ENCODE assay signal across 30 cellular contexts in the genomic region with DNA sequence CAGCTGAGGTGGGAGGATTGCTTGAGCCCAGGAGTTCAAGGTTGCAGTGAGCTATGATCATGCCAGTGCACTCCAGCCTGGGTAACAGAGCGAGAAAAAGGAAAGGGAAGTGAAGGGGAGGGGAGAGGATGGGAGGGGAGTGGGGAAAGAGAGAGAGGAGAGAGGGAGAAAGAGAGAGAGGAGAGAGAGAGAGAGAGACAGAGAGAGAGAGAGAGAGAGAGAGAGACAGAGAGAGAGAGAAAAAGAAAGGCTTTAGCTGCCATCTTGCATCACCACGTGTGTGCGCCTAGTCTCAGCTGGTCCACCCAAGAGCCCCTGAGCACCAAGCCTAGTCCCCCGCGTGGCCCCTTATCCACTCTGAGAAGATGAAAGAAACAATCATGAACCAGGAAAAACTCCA.
"Had no signal": no experiment of that assay in that cellular context is flagged by ENCODE, and none has a peak within 500 bp of the region (broad histone marks: within the 10 kb centered on the region; RNA-seq: fewer than 3 reads in every experiment).

No MANE protein-coding gene starts in this region.

- H3K27me3 ChIP-seq: adrenal gland, body of pancreas, SJSA1 had no signal

- H3K4me3 Mint-ChIP-seq: activated CD4-positive, alpha-beta T cell treated with anti-CD3 and anti-CD28 coated beads for 36 hours; activated CD4-positive, alpha-beta T cell treated with anti-CD3 and anti-CD28 coated beads, Interleukin-2, amount 10 ng/mL, durations not matched to agents 7 days and 5 days; activated CD8-positive, alpha-beta T cell treated with anti-CD3 and anti-CD28 coated beads, Interleukin-2, amount 10 ng/mL, durations not matched to agents 7 days and 5 days; activated naive CD4-positive, alpha-beta T cell treated with anti-CD3 and anti-CD28 coated beads for 36 hours; activated T-cell treated with anti-CD3 and anti-CD28 coated beads, Interleukin-2, amount 50 U/mL, for 4 hours; activated T-helper 1 cell treated with anti-CD3 and anti-CD28 coated beads, Interleukin-12 subunit alpha, Interleukin-12 subunit beta, Interleukin-2, Interleukin-4 antibody, amounts not matched to agents 30 ng/mL and 10 ng/mL and 1 ng/mL, durations not matched to agents 14 hours and 24 hours and 36 hours; T-helper 1 cell treated with Interleukin-12 subunit alpha and Interleukin-12 subunit beta and Interleukin-4 antibody, amounts not matched to agents 30 μg/mL and 1 μg/mL, for 36 hours; T-helper 2 cell treated with Interferon-gamma antibody and Interleukin-4, amounts not matched to agents 5 μg/mL and 100 μg/mL, for 36 hours had no signal

- H3K9ac ChIP-seq: SK-N-SH had no signal

- ATAC-seq: activated CD4-positive, alpha-beta T cell treated with anti-CD3 and anti-CD28 coated beads for 36 hours; activated CD4-positive, CD25-positive, alpha-beta regulatory T cell treated with anti-CD3 and anti-CD28 coated beads, Interleukin-2, amount 50 U/mL, for 24 hours; activated CD8-positive, alpha-beta T cell treated with anti-CD3 and anti-CD28 coated beads, Interleukin-2, amount 10 ng/mL, durations not matched to agents 7 days and 5 days; activated naive CD4-positive, alpha-beta T cell treated with anti-CD3 and anti-CD28 coated beads, Interleukin-2, amount 50 U/mL, for 72 hours; activated T-cell treated with anti-CD3 and anti-CD28 coated beads, Interleukin-2, amount 50 U/mL, for 4 hours; body of pancreas; Panc1 had no signal

- H3K4me2 ChIP-seq: SK-N-SH had no signal

- H3K27ac ChIP-seq: adrenal gland, body of pancreas, SJSA1 had no signal

- H3K9me3 Mint-ChIP-seq: activated CD4-positive, alpha-beta T cell treated with anti-CD3 and anti-CD28 coated beads, Interleukin-2, amount 10 ng/mL, durations not matched to agents 7 days and 5 days; activated naive CD4-positive, alpha-beta T cell treated with anti-CD3 and anti-CD28 coated beads for 36 hours; activated naive CD4-positive, alpha-beta T cell treated with anti-CD3 and anti-CD28 coated beads, Interleukin-2, amount 50 U/mL, for 72 hours; activated T-cell treated with anti-CD3 and anti-CD28 coated beads, Interleukin-2, amount 50 U/mL, for 4 hours; activated T-helper 1 cell treated with anti-CD3 and anti-CD28 coated beads, Interleukin-12 subunit alpha, Interleukin-12 subunit beta, Interleukin-2, Interleukin-4 antibody, amounts not matched to agents 30 ng/mL and 10 ng/mL and 1 ng/mL, durations not matched to agents 14 hours and 24 hours and 36 hours; T-helper 1 cell treated with Interleukin-12 subunit alpha and Interleukin-12 subunit beta and Interleukin-4 antibody, amounts not matched to agents 30 μg/mL and 1 μg/mL, for 36 hours; T-helper 2 cell treated with Interferon-gamma antibody and Interleukin-4, amounts not matched to agents 5 μg/mL and 100 μg/mL, for 36 hours had no signal

- H3K4me3 ChIP-seq: adrenal gland, body of pancreas, SJSA1 had no signal

- H3K36me3 Mint-ChIP-seq: activated naive CD4-positive, alpha-beta T cell treated with anti-CD3 and anti-CD28 coated beads, Interleukin-2, amount 50 U/mL, for 72 hours had no signal

- H3K9me3 ChIP-seq: adrenal gland, body of pancreas, SJSA1, SK-N-SH had no signal

- H3K27ac Mint-ChIP-seq: activated CD4-positive, alpha-beta T cell treated with anti-CD3 and anti-CD28 coated beads for 36 hours; activated CD4-positive, alpha-beta T cell treated with anti-CD3 and anti-CD28 coated beads, Interleukin-2, amount 10 ng/mL, durations not matched to agents 7 days and 5 days; activated CD8-positive, alpha-beta T cell treated with anti-CD3 and anti-CD28 coated beads, Interleukin-2, amount 10 ng/mL, durations not matched to agents 7 days and 5 days; activated naive CD4-positive, alpha-beta T cell treated with anti-CD3 and anti-CD28 coated beads for 36 hours; activated T-helper 1 cell treated with anti-CD3 and anti-CD28 coated beads, Interleukin-12 subunit alpha, Interleukin-12 subunit beta, Interleukin-2, Interleukin-4 antibody, amounts not matched to agents 30 ng/mL and 10 ng/mL and 1 ng/mL, durations not matched to agents 14 hours and 24 hours and 36 hours; T-helper 1 cell treated with Interleukin-12 subunit alpha and Interleukin-12 subunit beta and Interleukin-4 antibody, amounts not matched to agents 30 μg/mL and 1 μg/mL, for 36 hours; T-helper 2 cell treated with Interferon-gamma antibody and Interleukin-4, amounts not matched to agents 5 μg/mL and 100 μg/mL, for 36 hours had no signal

- DNase-seq: activated CD4-positive, alpha-beta T cell treated with anti-CD3 and anti-CD28 coated beads for 36 hours; activated CD4-positive, alpha-beta T cell treated with anti-CD3 and anti-CD28 coated beads, Interleukin-2, amount 10 ng/mL, durations not matched to agents 7 days and 5 days; activated CD4-positive, alpha-beta T cell treated with anti-CD3 and anti-CD28 coated beads, Interleukin-2, amount 50 U/mL, for 48 hours; activated CD8-positive, alpha-beta T cell treated with anti-CD3 and anti-CD28 coated beads, Interleukin-2, amount 10 ng/mL, durations not matched to agents 7 days and 5 days; activated gamma-delta T cell treated with Interleukin-2 at 50 U/mL for 16 hours; activated naive CD4-positive, alpha-beta T cell treated with anti-CD3 and anti-CD28 coated beads for 36 hours; activated T-cell treated with anti-CD3 and anti-CD28 coated beads, Interleukin-2, amount 50 U/mL, for 4 hours; adrenal gland; body of pancreas; central memory CD4-positive, alpha-beta T cell; Karpas-422; NCI-H1048; NCI-H1105 treated with DMSO at 0.1 percent for 48 hours; NCI-H1436; NCI-H1694; NCI-H1930; NCI-H2081 treated with DMSO at 0.1 percent for 48 hours; NCI-H226; NCI-H446 treated with DMSO at 0.1 percent for 48 hours; NCI-H524; NCI-H69; SHP77 treated with DMSO at 0.1 percent for 48 hours; SK-N-SH had no signal

- H3K36me3 ChIP-seq: adrenal gland, SJSA1 had no signal

- H3K4me1 Mint-ChIP-seq: activated CD4-positive, alpha-beta T cell treated with anti-CD3 and anti-CD28 coated beads for 36 hours had no signal
